Comparison of ENCODE assay signal across 24 cellular contexts in genomic region chr12:65022441-65022840, GRCh38.
A peak's percentile ranks its signal among the peaks of the same experiment; 100 is the strongest.
DNase-seq lines count a peak whose midpoint lies in the region; ATAC-seq and TF ChIP-seq lines count a peak whose summit lies in the region.
"Had no signal": no experiment of that assay in that cellular context is flagged by ENCODE, and none has a peak within 500 bp of the region (broad histone marks: within the 10 kb centered on the region; RNA-seq: fewer than 3 reads in every experiment).

No MANE protein-coding gene starts in this region.

- no peak for ATAC-seq in natural killer cell
- ATAC-seq in GM19395 (IDR thresholded peaks at IDR 0.05; ENCODE audit: unreplicated experiment), result no peak
- ATAC-seq: CD8-positive, alpha-beta T cell; GM12878; K562; Panc1 had no signal

- no peak overlapping the region for H3K27ac Mint-ChIP-seq in natural killer cell
- H3K27ac Mint-ChIP-seq: B cell; CD8-positive, alpha-beta T cell had no signal

- no peak for TF ChIP-seq CTCF in colonic mucosa (IDR thresholded peaks at IDR 0.05)
- no peak for TF ChIP-seq CTCF in smooth muscle cell (IDR thresholded peaks at IDR 0.05; ENCODE audit: borderline replicate concordance, insufficient read depth, poor library complexity, severe bottlenecking)
- TF ChIP-seq CTCF in natural killer cell (IDR thresholded peaks at IDR 0.05), result no peak

- H3K4me3 Mint-ChIP-seq in natural killer cell, result no peak overlapping the region
- H3K4me3 Mint-ChIP-seq: B cell; CD8-positive, alpha-beta T cell had no signal

- H3K9ac ChIP-seq in colonic mucosa (ENCODE audit: low read depth in 2 of 2, low read length in 2 of 2) (no peak overlapping the region), smooth muscle cell (ENCODE audit: low read depth) (no peak overlapping the region)

- H2AFZ ChIP-seq in smooth muscle cell (ENCODE audit: low read depth), result no peak overlapping the region

- intact Hi-C loops in colonic mucosa (cut with DNase I), result no loop called here
- intact Hi-C loops in natural killer cell (cut with micrococcal nuclease), result no loop called here

- no peaks in the 10 kb centered on the region for H3F3A ChIP-seq in smooth muscle cell (ENCODE audit: low read depth)

- H3K27me3 ChIP-seq in colonic mucosa (no peaks in the 10 kb centered on the region), smooth muscle cell (ENCODE audit: low read depth) (peaks cover 6% of the 10 kb centered on the region)

- H3K9me3 ChIP-seq in colonic mucosa (no peaks in the 10 kb centered on the region), smooth muscle cell (replicated peaks; ENCODE audit: low read depth) (no peaks in the 10 kb centered on the region)

- H4K20me1 ChIP-seq in smooth muscle cell (ENCODE audit: low read depth), result no peaks in the 10 kb centered on the region

- H3K4me3 ChIP-seq in colonic mucosa (no peak overlapping the region), smooth muscle cell (peak overlapping the region; percentile 16)
- H3K4me3 ChIP-seq: GM12878, K562 had no signal

- no peaks in the 10 kb centered on the region for H3K4me1 ChIP-seq in colonic mucosa
- no peaks in the 10 kb centered on the region for H3K4me1 ChIP-seq in smooth muscle cell (ENCODE audit: low read depth)

- no peaks in the 10 kb centered on the region for H3K79me2 ChIP-seq in smooth muscle cell (ENCODE audit: low read depth)

- peaks cover 6 to 12% of the 10 kb centered on the region in 2 donors for H3K27me3 Mint-ChIP-seq in natural killer cell (ENCODE audit: low read depth in 2 of 2)

- 100% methylated on average over 2 of the region's 2 CpGs for WGBS in smooth muscle cell (ENCODE audit: low lambda C conversion rate)

- no peaks in the 10 kb centered on the region for H3K9me3 Mint-ChIP-seq in natural killer cell
- H3K9me3 Mint-ChIP-seq: CD8-positive, alpha-beta T cell had no signal

- DNase-seq in LoVo (ENCODE audit: low spot score), result peak; percentile 67
- peak; percentile 78 for DNase-seq in colonic mucosa
- peak; percentile 78 for DNase-seq in mucosa of gallbladder (ENCODE audit: low spot score)
- DNase-seq in smooth muscle cell (lab: John Stamatoyannopoulos, UW; ENCODE audit: unreplicated experiment), result no peak
- DNase-seq in ureter (ENCODE audit: low spot score), result no peak
- DNase-seq in natural killer cell, result no peak
- DNase-seq: CD8-positive, alpha-beta T cell; DMS 273 treated with DMSO at 0.1 percent for 48 hours; DMS79; EL; GDM1; H7; Kasumi-1; MV-4-11; NCI-H146; NCI-H446; NCI-H774; SHP77 treated with DMSO at 0.1 percent for 48 hours had no signal

- no peaks in the 10 kb centered on the region for H3K36me3 ChIP-seq in colonic mucosa
- H3K36me3 ChIP-seq in smooth muscle cell (ENCODE audit: low read depth), result no peaks in the 10 kb centered on the region

- no peaks in the 10 kb centered on the region for H3K36me3 Mint-ChIP-seq in natural killer cell
- H3K36me3 Mint-ChIP-seq: CD8-positive, alpha-beta T cell had no signal

- no peaks in the 10 kb centered on the region for H3K4me1 Mint-ChIP-seq in natural killer cell
- H3K4me1 Mint-ChIP-seq: B cell had no signal

- no peak overlapping the region for H3K4me2 ChIP-seq in smooth muscle cell

- H3K27ac ChIP-seq in colonic mucosa (peak overlapping the region; percentile 9), smooth muscle cell (ENCODE audit: low read depth) (no peak overlapping the region)
- H3K27ac ChIP-seq: C4-2B had no signal

Comparison
In these comparisons a context has a peak if more than half of its experiments do, and no peak if none do; other contexts are left out.
1. DNase-seq: peak in LoVo (single experiment), colonic mucosa (single experiment) and mucosa of gallbladder (single experiment); none in smooth muscle cell (single experiment), ureter (single experiment) and natural killer cell (single experiment).